ENCODE assay signal across 1 cellular context in genomic region chr5:42768106-42768504, GRCh38.
TF ChIP-seq lines count a peak whose summit lies in the region.

No MANE protein-coding gene starts in this region.

TF ChIP-seq in HepG2, 621 proteins besides CTCF, POLR2A, EP300 and RAD21 (continued from another document):
- TF ChIP-seq KMT2A (CRISPR knock-in tag; IDR thresholded peaks at IDR 0.05) (no peak), RBM39 (IDR thresholded peaks at IDR 0.05; ENCODE audit: low read depth, low read length, poor library complexity, severe bottlenecking) (no peak), ZFP36L1 (CRISPR knock-in tag; IDR thresholded peaks at IDR 0.05) (no peak), ZNF382 (CRISPR knock-in tag; IDR thresholded peaks at IDR 0.05; ENCODE audit: borderline replicate concordance) (no peak), MYNN (CRISPR knock-in tag; IDR thresholded peaks at IDR 0.05; ENCODE audit: low read depth) (no peak), ZNF160 (CRISPR knock-in tag; IDR thresholded peaks at IDR 0.05) (no peak), FOXJ3 (CRISPR knock-in tag; IDR thresholded peaks at IDR 0.05; ENCODE audit: borderline replicate concordance) (no peak), HES4 (CRISPR knock-in tag; IDR thresholded peaks at IDR 0.05; ENCODE audit: borderline replicate concordance) (no peak)
